Comparison of ENCODE assay signal across 14 cellular contexts in genomic region chr2:67389788-67390187, GRCh38. TPM values are rescaled to one million over a fixed set of nuclear protein-coding genes. Genes with fewer than 3 reads are reported as not detected.
A peak's percentile ranks its signal among the peaks of the same experiment; 100 is the strongest.
DNase-seq lines count a peak whose midpoint lies in the region; ATAC-seq and TF ChIP-seq lines count a peak whose summit lies in the region.
"Had no signal": no experiment of that assay in that cellular context is flagged by ENCODE, and none has a peak within 500 bp of the region (broad histone marks: within the 10 kb centered on the region; RNA-seq: fewer than 3 reads in every experiment).

No MANE protein-coding gene starts in this region.

- intact Hi-C loops in PC-3 (cut with micrococcal nuclease) (loop anchor here (10.0 kb wide), 3 partner anchors 125 to 645 kb away; no protein-coding TSS in a partner anchor), upper lobe of right lung (cut with DNase I) (no loop called here)

- no peaks in the 10 kb centered on the region for H3K36me3 ChIP-seq in PC-3 (ENCODE audit: low read depth, low read length)
- no peaks in the 10 kb centered on the region for H3K36me3 ChIP-seq in upper lobe of right lung

- H3K4me1 Mint-ChIP-seq in mesothelial cell of epicardium, result peaks cover 22% of the 10 kb centered on the region
- H3K4me1 Mint-ChIP-seq: activated naive CD8-positive, alpha-beta T cell treated with anti-CD3 and anti-CD28 coated beads for 36 hours; naive B cell had no signal

- H3K9me3 ChIP-seq in PC-3 (ENCODE audit: low read length), result no peaks in the 10 kb centered on the region
- H3K9me3 ChIP-seq in upper lobe of right lung, result no peaks in the 10 kb centered on the region

- no peak; the same call in 1 of the 2 replicates for ATAC-seq in PC-3
- no peak for ATAC-seq in upper lobe of right lung
- no peak for ATAC-seq in HG03520 (IDR thresholded peaks at IDR 0.05; ENCODE audit: unreplicated experiment)
- ATAC-seq in GM18858 (IDR thresholded peaks at IDR 0.05; ENCODE audit: unreplicated experiment), result no peak

- H3K4me3 Mint-ChIP-seq in mesothelial cell of epicardium, result no peak overlapping the region
- H3K4me3 Mint-ChIP-seq: activated naive CD8-positive, alpha-beta T cell treated with anti-CD3 and anti-CD28 coated beads for 36 hours; naive B cell had no signal

- DNase-seq in PC-3 (no peak), dermis blood vessel endothelial cell (peak; percentile 11), mesothelial cell of epicardium (ENCODE audit: low spot score in 2 of 2, unreplicated experiment in 2 of 2) (no peak), upper lobe of right lung (no peak), AML-193 (lab: John Stamatoyannopoulos, UW) (no peak)
- DNase-seq: activated CD4-positive, alpha-beta T cell treated with anti-CD3 and anti-CD28 coated beads for 48 hours; activated naive CD8-positive, alpha-beta T cell treated with anti-CD3 and anti-CD28 coated beads for 36 hours; C1 segment of cervical spinal cord; DMS79; head of caudate nucleus; naive B cell; T-helper 9 cell had no signal

- peaks cover 5% of the 10 kb centered on the region for H3K9me3 Mint-ChIP-seq in mesothelial cell of epicardium
- H3K9me3 Mint-ChIP-seq: activated naive CD8-positive, alpha-beta T cell treated with anti-CD3 and anti-CD28 coated beads for 36 hours; naive B cell had no signal

- no peak overlapping the region for H3K9ac ChIP-seq in PC-3 (ENCODE audit: low read length)

- POLR2A ChIA-PET in PC-3 (lab: Charles Lee; ENCODE audit: unreplicated experiment), result no interaction called here

- H3F3A ChIP-seq in PC-3 (ENCODE audit: low read length, unreplicated experiment), result no peaks in the 10 kb centered on the region

- peak overlapping the region; percentile 90 for H3K27ac Mint-ChIP-seq in mesothelial cell of epicardium
- H3K27ac Mint-ChIP-seq: activated naive CD8-positive, alpha-beta T cell treated with anti-CD3 and anti-CD28 coated beads for 36 hours; naive B cell had no signal

- H3K27me3 ChIP-seq in PC-3 (ENCODE audit: low read length), result no peaks in the 10 kb centered on the region
- no peaks in the 10 kb centered on the region for H3K27me3 ChIP-seq in upper lobe of right lung

- CTCF ChIA-PET in PC-3 (lab: Charles Lee), result no interaction called here

- BruUV-seq in PC-3 (replicated peaks; lab: Mats Ljungman, UMichigan), result no TSS peak

- H3K4me3 ChIP-seq in PC-3 (ENCODE audit: low read length), result no peak overlapping the region
- no peak overlapping the region for H3K4me3 ChIP-seq in upper lobe of right lung

- H3K27ac ChIP-seq in PC-3 (ENCODE audit: low read length) (no peak overlapping the region), upper lobe of right lung (peak overlapping the region; percentile 25)

- no peaks in the 10 kb centered on the region for H3K79me2 ChIP-seq in PC-3 (ENCODE audit: low read length)

- no peaks in the 10 kb centered on the region for H3K27me3 Mint-ChIP-seq in mesothelial cell of epicardium (ENCODE audit: low read depth)
- H3K27me3 Mint-ChIP-seq: activated naive CD8-positive, alpha-beta T cell treated with anti-CD3 and anti-CD28 coated beads for 36 hours; naive B cell had no signal

- H3K4me1 ChIP-seq in PC-3 (ENCODE audit: insufficient read depth, low read length) (peaks cover 32% of the 10 kb centered on the region), upper lobe of right lung (peaks cover 5% of the 10 kb centered on the region)

- H2AFZ ChIP-seq in PC-3 (ENCODE audit: low read length), result no peak overlapping the region

- no peak for TF ChIP-seq CTCF in PC-3 (conservative IDR thresholded peaks at IDR 0.05; ENCODE audit: low read depth, low read length)
- no peak for TF ChIP-seq CTCF in mesothelial cell of epicardium (IDR thresholded peaks at IDR 0.05; ENCODE audit: unreplicated experiment)
- TF ChIP-seq CTCF in upper lobe of right lung (IDR thresholded peaks at IDR 0.05), result no peak

- no peaks in the 10 kb centered on the region for H4K20me1 ChIP-seq in PC-3 (ENCODE audit: low read length)

- peaks cover 6% of the 10 kb centered on the region for H3K36me3 Mint-ChIP-seq in mesothelial cell of epicardium
- H3K36me3 Mint-ChIP-seq: activated naive CD8-positive, alpha-beta T cell treated with anti-CD3 and anti-CD28 coated beads for 36 hours; naive B cell had no signal

- peak overlapping the region; percentile 13; the same call in 1 of the 2 replicates for H3K4me2 ChIP-seq in PC-3 (ENCODE audit: low read length)

- no peaks in the 10 kb centered on the region for H3K9me2 ChIP-seq in PC-3 (replicated peaks; ENCODE audit: low read length)

RNA-seq across cellular contexts. Expression of gene ETAA1, which starts 7.3 kb away (rescaled TPM):
- total RNA-seq in PC-3 (2014; rRNA removed) (12.1 and 14.0 TPM in 2 replicates), dermis blood vessel endothelial cell (19.1 and 22.7 TPM in 2 replicates), mesothelial cell of epicardium (18.9 to 21.1 TPM (median 19.8 TPM) in 3 replicates), upper lobe of right lung (13.7 TPM)
